ENCODE assay signal across 19 cellular contexts in genomic region chr11:1742371-1742770, GRCh38. TPM values are rescaled to one million over a fixed set of nuclear protein-coding genes. Genes with fewer than 3 reads are reported as not detected.
DNase-seq lines count a peak whose midpoint lies in the region; ATAC-seq and TF ChIP-seq lines count a peak whose summit lies in the region.
"Had no signal": no experiment of that assay in that cellular context is flagged by ENCODE, and none has a peak within 500 bp of the region (broad histone marks: within the 10 kb centered on the region; RNA-seq: fewer than 3 reads in every experiment).

No MANE protein-coding gene starts in this region.

- no peak overlapping the region for H4K91ac ChIP-seq in trophoblast cell (ENCODE audit: low read depth, low read length)

- no peak overlapping the region for H2BK120ac ChIP-seq in trophoblast cell (ENCODE audit: insufficient read depth, low read length, poor library complexity)

- peaks cover 2% of the 10 kb centered on the region for H3K9me3 Mint-ChIP-seq in activated naive CD4-positive, alpha-beta T cell treated with anti-CD3 and anti-CD28 coated beads for 36 hours
- peaks cover 20% of the 10 kb centered on the region for H3K9me3 Mint-ChIP-seq in chondrocyte (ENCODE audit: low read depth)
- H3K9me3 Mint-ChIP-seq: CD4-positive, alpha-beta T cell had no signal

- H2BK5ac ChIP-seq in trophoblast cell (ENCODE audit: low read depth, low read length, poor library complexity) = no peak overlapping the region

- CTCF ChIA-PET in activated naive CD4-positive, alpha-beta T cell treated with anti-CD3 and anti-CD28 coated beads for 36 hours (lab: Charles Lee) = no interaction called here

- no peak overlapping the region for H3K4ac ChIP-seq in trophoblast cell (ENCODE audit: low read depth, low read length)

- H3K4me1 Mint-ChIP-seq in activated naive CD4-positive, alpha-beta T cell treated with anti-CD3 and anti-CD28 coated beads for 36 hours (ENCODE audit: low read depth) = no peaks in the 10 kb centered on the region
- H3K4me1 Mint-ChIP-seq in chondrocyte (ENCODE audit: low read depth) = peaks cover 31% of the 10 kb centered on the region

- H3K36me3 Mint-ChIP-seq in activated naive CD4-positive, alpha-beta T cell treated with anti-CD3 and anti-CD28 coated beads for 36 hours (ENCODE audit: low read depth) = no peaks in the 10 kb centered on the region
- H3K36me3 Mint-ChIP-seq in chondrocyte (ENCODE audit: low read depth) = peaks cover 22% of the 10 kb centered on the region

- H3K4me2 ChIP-seq in trophoblast cell (ENCODE audit: low read length) = no peak overlapping the region

- H3K4me3 ChIP-seq in thoracic aorta (no peak overlapping the region), trophoblast cell (ENCODE audit: low read depth, low read length) (no peak overlapping the region), spleen (no peak overlapping the region)

- no peak overlapping the region for H3K27ac Mint-ChIP-seq in activated naive CD4-positive, alpha-beta T cell treated with anti-CD3 and anti-CD28 coated beads for 36 hours
- no peak overlapping the region for H3K27ac Mint-ChIP-seq in chondrocyte (ENCODE audit: unreplicated experiment)
- H3K27ac Mint-ChIP-seq: CD4-positive, alpha-beta T cell had no signal

- H4K8ac ChIP-seq in trophoblast cell (ENCODE audit: low read depth, low read length) = no peak overlapping the region

- no peak overlapping the region for H2AK5ac ChIP-seq in trophoblast cell (ENCODE audit: low read length)

- 100% methylated on average over 2 of the region's 4 CpGs for WGBS in trophoblast cell (ENCODE audit: extremely low coverage, insufficient coverage, insufficient read length)
- 68 to 77% (median 72%) methylated on average over 4 of the region's 4 CpGs for whole genome bisulfite sequencing in spleen, 5 donors

- no peak overlapping the region for H3K9ac ChIP-seq in trophoblast cell (ENCODE audit: low read length)

- H3K23ac ChIP-seq in trophoblast cell (ENCODE audit: low read length) = no peak overlapping the region

- ATAC-seq in thoracic aorta (ENCODE audit: insufficient number of reproducible peaks, low FRiP score, low read depth) (no peak), GM19328 (IDR thresholded peaks at IDR 0.05; ENCODE audit: unreplicated experiment) (no peak)
- ATAC-seq: Right ventricle myocardium inferior had no signal

- no peak overlapping the region for H3K14ac ChIP-seq in trophoblast cell (ENCODE audit: low read length)

- intact Hi-C loops in activated naive CD4-positive, alpha-beta T cell treated with anti-CD3 and anti-CD28 coated beads for 36 hours (cut with micrococcal nuclease) = no loop called here
- intact Hi-C loops in spleen (cut with DNase I; ENCODE audit: low total_unique reads) = no loop called here

- H3K27me3 ChIP-seq in thoracic aorta (replicated peaks; ENCODE audit: insufficient read depth) = no peaks in the 10 kb centered on the region
- H3K27me3 ChIP-seq in trophoblast cell (ENCODE audit: insufficient read depth, low read length) = no peaks in the 10 kb centered on the region
- H3K27me3 ChIP-seq in spleen (replicated peaks in 1 of 7) = no peaks in the 10 kb centered on the region

- no peak overlapping the region for H3K4me3 Mint-ChIP-seq in activated naive CD4-positive, alpha-beta T cell treated with anti-CD3 and anti-CD28 coated beads for 36 hours
- H3K4me3 Mint-ChIP-seq in chondrocyte (ENCODE audit: unreplicated experiment) = no peak overlapping the region
- H3K4me3 Mint-ChIP-seq: CD4-positive, alpha-beta T cell had no signal

- no peak for TF ChIP-seq CTCF in chondrocyte (IDR thresholded peaks at IDR 0.05)
- no peak for TF ChIP-seq CTCF in thoracic aorta (IDR thresholded peaks at IDR 0.05)
- no peak for TF ChIP-seq CTCF in spleen (IDR thresholded peaks at IDR 0.05 in 8 of 11, conservative IDR thresholded peaks at IDR 0.05 in 3 of 11)

- H3K27ac ChIP-seq in thoracic aorta (no peak overlapping the region), trophoblast cell (ENCODE audit: low read depth, low read length) (no peak overlapping the region), spleen (no peak overlapping the region)

- H3K4me1 ChIP-seq in thoracic aorta (ENCODE audit: control insufficient read depth in 1 of 2, low read depth in 2 of 2) (peaks cover 7 to 21% of the 10 kb centered on the region in 2 donors), trophoblast cell (ENCODE audit: control insufficient read depth in 1 of 2, insufficient read depth in 2 of 2, low read length in 2 of 2) (no peaks in the 10 kb centered on the region), spleen (peaks cover 10 to 36% (median 29%) of the 10 kb centered on the region in 6 donors)

- H3K79me1 ChIP-seq in trophoblast cell (ENCODE audit: low read length) = no peaks in the 10 kb centered on the region

- TF ChIP-seq POLR2A in spleen (IDR thresholded peaks at IDR 0.05) = no peak

- H2AFZ ChIP-seq in trophoblast cell (ENCODE audit: insufficient read depth, low read length, poor library complexity) = no peak overlapping the region

- H3K27me3 Mint-ChIP-seq in activated naive CD4-positive, alpha-beta T cell treated with anti-CD3 and anti-CD28 coated beads for 36 hours (ENCODE audit: low read depth) = no peaks in the 10 kb centered on the region
- H3K27me3 Mint-ChIP-seq in chondrocyte (ENCODE audit: low read depth) = no peaks in the 10 kb centered on the region

- H3K36me3 ChIP-seq in thoracic aorta = no peaks in the 10 kb centered on the region
- H3K36me3 ChIP-seq in trophoblast cell (ENCODE audit: control insufficient read depth in 1 of 2, insufficient read depth in 2 of 2, low read length in 2 of 2) = peaks cover 0 to 1% of the 10 kb centered on the region in 2 experiments
- H3K36me3 ChIP-seq in spleen = peaks cover 0 to 11% (median 0%) of the 10 kb centered on the region in 6 donors

- H3K79me2 ChIP-seq in trophoblast cell (ENCODE audit: control insufficient read depth, insufficient read depth, low read length, poor library complexity) = no peaks in the 10 kb centered on the region

- peak; percentile 10 for DNase-seq in activated naive CD4-positive, alpha-beta T cell treated with anti-CD3 and anti-CD28 coated beads for 36 hours
- DNase-seq in activated naive CD4-positive, alpha-beta T cell treated with anti-CD3 and anti-CD28 coated beads, Interleukin-2, amount 50 U/mL, for 16 hours = no peak
- DNase-seq in M059J (ENCODE audit: low read depth) (peak; percentile 49), chondrocyte (ENCODE audit: low spot score) (peak; percentile 37), thoracic aorta (ENCODE audit: low spot score) (peak; percentile 0), trophoblast cell (no peak), spleen (no peak)
- DNase-seq: ACHN; CD4-positive, alpha-beta T cell; DMS79; GOT3; KBM-7; NCI-H1092 treated with DMSO at 0.1 percent for 48 hours; NCI-H1694; NCI-H69; NK-92 treated with Interleukin-12 subunit alpha and Interleukin-12 subunit beta, amount 100 ng/mL, for 24 hours had no signal

- no peak overlapping the region for H3K18ac ChIP-seq in trophoblast cell (ENCODE audit: low read length)

- no peak overlapping the region for H2BK12ac ChIP-seq in trophoblast cell (ENCODE audit: low read length)

- H3K9me3 ChIP-seq in thoracic aorta = peaks cover 1% of the 10 kb centered on the region
- H3K9me3 ChIP-seq in trophoblast cell (ENCODE audit: insufficient read depth, low read depth, low read length) = peaks cover 26% of the 10 kb centered on the region
- H3K9me3 ChIP-seq in spleen = peaks cover 0 to 10% (median 4%) of the 10 kb centered on the region in 8 donors

- no peak overlapping the region for H4K12ac ChIP-seq in trophoblast cell (ENCODE audit: low read depth, low read length)

RNA-seq across cellular contexts. Expression of gene IFITM10, which starts 8.0 kb away (rescaled TPM):
- under 1 TPM; 0.22 to 0.31 TPM for total RNA-seq in activated naive CD4-positive, alpha-beta T cell treated with anti-CD3 and anti-CD28 coated beads for 36 hours
- total RNA-seq in M059J (2014; rRNA removed; shearing (Covaris generic)) = 2.7 and 11.4 TPM in 2 replicates
- total RNA-seq in chondrocyte = 39.8 to 159 TPM (median 41.2 TPM) in 3 replicates
- 10 to 100 TPM; 27.2 to 28.6 TPM for total RNA-seq in thoracic aorta
- polyA plus RNA-seq in trophoblast cell (2013) = 1.0 and 1.3 TPM in 2 replicates
- total RNA-seq in spleen = 10 to 100 TPM in 2 of 7 donors, 1 to 10 TPM in 5; 6.7 to 41.6 (median 8.2) TPM
- 1 to 10 TPM in 2 of 3 donors, under 1 TPM in 1; 0.80 to 6.9 (median 2.4) TPM for polyA plus RNA-seq in spleen
- total RNA-seq: G401 had no signal

RNA-seq across cellular contexts. Expression of gene CTSD, which starts 21.4 kb away (rescaled TPM):
- total RNA-seq in activated naive CD4-positive, alpha-beta T cell treated with anti-CD3 and anti-CD28 coated beads for 36 hours = 10 to 100 TPM; 30.1 to 34.5 TPM
- total RNA-seq in M059J (2014; rRNA removed; shearing (Covaris generic)) = 974 and 1,095 TPM in 2 replicates
- total RNA-seq in chondrocyte = 935 to 3,230 TPM (median 949 TPM) in 3 replicates
- 1,000 to 10,000 TPM in 1 of 2 donors, 100 to 1,000 TPM in 1; 427 to 1,049 TPM for total RNA-seq in thoracic aorta
- 141 and 149 TPM in 2 replicates for polyA plus RNA-seq in trophoblast cell (2013)
- 1,000 to 10,000 TPM in 2 of 7 donors, 100 to 1,000 TPM in 5; 653 to 1,234 (median 749) TPM for total RNA-seq in spleen
- polyA plus RNA-seq in spleen = 1,000 to 10,000 TPM in 1 of 3 donors, 100 to 1,000 TPM in 2; 289 to 1,120 (median 418) TPM

RNA-seq across cellular contexts. Expression of gene KRTAP5-6, which starts 45.4 kb away (rescaled TPM):
- total RNA-seq in activated naive CD4-positive, alpha-beta T cell treated with anti-CD3 and anti-CD28 coated beads for 36 hours = not detected
- not detected in 2 replicates for total RNA-seq in M059J (2014; rRNA removed; shearing (Covaris generic))
- total RNA-seq in chondrocyte (not detected in 3 replicates), thoracic aorta (not detected), spleen (not detected)
- not detected in 2 replicates for polyA plus RNA-seq in trophoblast cell (2013)
- polyA plus RNA-seq in spleen = not detected
- total RNA-seq: CD4-positive, alpha-beta T cell; G401; Right ventricle myocardium inferior had no signal

Comparison
In these comparisons a context has a peak if more than half of its experiments do, and no peak if none do; other contexts are left out.
1. DNase-seq: peak in activated naive CD4-positive, alpha-beta T cell treated with anti-CD3 and anti-CD28 coated beads for 36 hours (single experiment), M059J (single experiment), chondrocyte (single experiment) and thoracic aorta (single experiment); none in activated naive CD4-positive, alpha-beta T cell treated with anti-CD3 and anti-CD28 coated beads, Interleukin-2, amount 50 U/mL, for 16 hours (single experiment), trophoblast cell (0 of 2) and spleen (single experiment).
2. RNA of gene CTSD, which starts 21.4 kb away (total RNA-seq): 974 to 1,095 TPM in M059J, 427 to 1,049 TPM in thoracic aorta, 935 to 3,230 TPM in chondrocyte and 653 to 1,234 TPM in spleen; 30.1 to 34.5 TPM in activated naive CD4-positive, alpha-beta T cell treated with anti-CD3 and anti-CD28 coated beads for 36 hours; every median in the first group is over 10 times any median in the second.